2 cellular contexts compared by ENCODE assay signal in genomic region chr10:90942980-90943379, GRCh38. TPM values are rescaled to one million over a fixed set of nuclear protein-coding genes. Genes with fewer than 3 reads are reported as not detected.
"Had no signal": no experiment of that assay in that cellular context is flagged by ENCODE, and none has a peak within 500 bp of the region (broad histone marks: within the 10 kb centered on the region; RNA-seq: fewer than 3 reads in every experiment).

No MANE protein-coding gene starts in this region.

RNA-seq across cellular contexts. Expression of gene ANKRD1, which starts 22.1 kb away (rescaled TPM):
- total RNA-seq: GM23338, H1 had no signal
